ENCODE assay signal across 14 cellular contexts in the genomic region with DNA sequence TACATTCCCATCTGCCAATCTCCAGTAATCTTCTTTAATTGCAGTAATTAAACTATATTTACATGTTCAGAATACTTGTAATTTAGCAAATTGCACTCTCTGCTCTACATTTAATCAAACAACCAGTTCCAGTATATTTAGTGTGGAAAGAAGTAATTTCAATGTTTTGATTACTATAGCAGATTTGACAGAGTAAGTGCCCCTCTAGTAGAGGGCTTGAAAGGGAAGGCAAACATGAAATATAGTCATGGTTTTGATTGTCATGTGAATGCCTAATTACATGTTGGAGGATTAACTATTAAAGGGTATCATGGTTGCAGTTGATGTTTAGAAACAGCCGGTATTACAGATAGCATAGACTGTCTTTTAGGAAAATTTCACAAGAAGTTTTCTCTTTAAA.
DNase-seq lines count a peak whose midpoint lies in the region; TF ChIP-seq lines count a peak whose summit lies in the region.
"Had no signal": no experiment of that assay in that cellular context is flagged by ENCODE, and none has a peak within 500 bp of the region (broad histone marks: within the 10 kb centered on the region; RNA-seq: fewer than 3 reads in every experiment).

No MANE protein-coding gene starts in this region.

- no peaks in the 10 kb centered on the region for H3K27me3 Mint-ChIP-seq in chondrocyte (ENCODE audit: low read depth)

- no peak overlapping the region for H3K4me3 Mint-ChIP-seq in chondrocyte (ENCODE audit: unreplicated experiment)

- H3K9me3 Mint-ChIP-seq in chondrocyte (ENCODE audit: low read depth): peaks cover under 1% of the 10 kb centered on the region

- no peaks in the 10 kb centered on the region for H3K36me3 Mint-ChIP-seq in chondrocyte (ENCODE audit: low read depth)

- H3K27ac Mint-ChIP-seq in chondrocyte (ENCODE audit: unreplicated experiment): no peak overlapping the region

- DNase-seq in DMS 273 treated with DMSO at 0.1 percent for 48 hours (lab: John Stamatoyannopoulos, UW): peak; percentile 55
- DNase-seq in NCI-H1417 (lab: John Stamatoyannopoulos, UW): peak in 2 of 3 experiments; percentile 66 to 97
- peak; percentile 99 for DNase-seq in NCI-H2081 treated with DMSO at 0.1 percent for 48 hours (lab: John Stamatoyannopoulos, UW)
- peak; percentile 63 for DNase-seq in NCI-H82 (lab: John Stamatoyannopoulos, UW)
- DNase-seq in activated gamma-delta T cell (lab: John Stamatoyannopoulos, UW): no peak
- no peak for DNase-seq in NCI-H1048 (lab: John Stamatoyannopoulos, UW)
- no peak for DNase-seq in chondrocyte (ENCODE audit: low spot score)
- DNase-seq: EL, GM23248, HCEC 1CT, NCI-H187 treated with DMSO at 0.1 percent for 48 hours, NCI-H510A, OCI-M1, Right ventricle myocardium superior had no signal

- no peaks in the 10 kb centered on the region for H3K4me1 Mint-ChIP-seq in chondrocyte (ENCODE audit: low read depth)

- TF ChIP-seq CTCF in chondrocyte (IDR thresholded peaks at IDR 0.05): no peak

Comparison
In these comparisons a context has a peak if more than half of its experiments do, and no peak if none do; other contexts are left out.
1. DNase-seq: peak in DMS 273 treated with DMSO at 0.1 percent for 48 hours (single experiment), NCI-H1417 (2 of 3), NCI-H2081 treated with DMSO at 0.1 percent for 48 hours (single experiment) and NCI-H82 (single experiment); none in activated gamma-delta T cell (single experiment), NCI-H1048 (single experiment) and chondrocyte (single experiment).